ENCODE assay signal across 21 cellular contexts in genomic region chr2:30106543-30106942, GRCh38. TPM values are rescaled to one million over a fixed set of nuclear protein-coding genes. Genes with fewer than 3 reads are reported as not detected.
DNase-seq lines count a peak whose midpoint lies in the region; FAIRE-seq and TF ChIP-seq lines count a peak whose summit lies in the region.
"Had no signal": no experiment of that assay in that cellular context is flagged by ENCODE, and none has a peak within 500 bp of the region (broad histone marks: within the 10 kb centered on the region; RNA-seq: fewer than 3 reads in every experiment).

No MANE protein-coding gene starts in this region.

- H3K27ac ChIP-seq in mammary epithelial cell (ENCODE audit: insufficient read depth, low read depth, low read length) (no peak overlapping the region), breast epithelium (no peak overlapping the region), esophagus muscularis mucosa (replicated peaks in 1 of 4) (no peak overlapping the region), ascending aorta (no peak overlapping the region)
- H3K27ac ChIP-seq: epithelial cell of prostate, spleen, tibial artery had no signal

- intact Hi-C loops in mammary epithelial cell (cut with micrococcal nuclease), result no loop called here
- intact Hi-C loops in breast epithelium (cut with DNase I; ENCODE audit: low total_unique reads), result no loop called here
- intact Hi-C loops in esophagus muscularis mucosa (cut with DNase I), result no loop called here
- intact Hi-C loops in ascending aorta (cut with DNase I), result no loop called here

- H3K9me3 ChIP-seq in mammary epithelial cell (replicated peaks; ENCODE audit: insufficient read depth, low read length) (no peaks in the 10 kb centered on the region), breast epithelium (no peaks in the 10 kb centered on the region), esophagus muscularis mucosa (no peaks in the 10 kb centered on the region), ascending aorta (no peaks in the 10 kb centered on the region)
- H3K9me3 ChIP-seq: spleen, tibial artery had no signal

- dilution Hi-C loops in mammary epithelial cell (cut with HindIII; ENCODE audit: low sequenced_read_pairs), result no loop called here

- no peak overlapping the region for H3K9ac ChIP-seq in mammary epithelial cell (ENCODE audit: insufficient read depth, low read length)

- in situ Hi-C loops in mammary epithelial cell (cut with MboI; ENCODE audit: low sequenced_read_pairs in 2 of 2), result no loop called here

- H3K36me3 ChIP-seq in mammary epithelial cell (ENCODE audit: insufficient read depth, low read length), result no peaks in the 10 kb centered on the region
- H3K36me3 ChIP-seq in breast epithelium, result no peaks in the 10 kb centered on the region
- H3K36me3 ChIP-seq in esophagus muscularis mucosa, result no peaks in the 10 kb centered on the region
- no peaks in the 10 kb centered on the region for H3K36me3 ChIP-seq in ascending aorta
- H3K36me3 ChIP-seq: spleen, tibial artery had no signal

- H3K4me1 ChIP-seq in mammary epithelial cell (ENCODE audit: insufficient read depth, low read length) (peaks cover 8% of the 10 kb centered on the region), breast epithelium (no peaks in the 10 kb centered on the region), esophagus muscularis mucosa (no peaks in the 10 kb centered on the region), ascending aorta (no peaks in the 10 kb centered on the region)
- H3K4me1 ChIP-seq: spleen, tibial artery had no signal

- H4K20me1 ChIP-seq in mammary epithelial cell (ENCODE audit: insufficient read depth, low read length), result no peaks in the 10 kb centered on the region

- TF ChIP-seq POLR2A in breast epithelium (IDR thresholded peaks at IDR 0.05) (no peak), esophagus muscularis mucosa (IDR thresholded peaks at IDR 0.05; ENCODE audit: low read depth) (no peak)

- WGBS in mammary epithelial cell (ENCODE audit: low coverage, missing lambda C conversion rate), result 55% methylated on average over 6 of the region's 9 CpGs
- WGBS in esophagus muscularis mucosa, result 82% methylated on average over 9 of the region's 9 CpGs

- H3K4me2 ChIP-seq in mammary epithelial cell (ENCODE audit: insufficient read depth, low read depth, low read length), result no peak overlapping the region

- BruUV-seq in mammary epithelial cell (replicated peaks; lab: Mats Ljungman, UMichigan), result no TSS peak

- TF ChIP-seq EP300 in esophagus muscularis mucosa (IDR thresholded peaks at IDR 0.05), result no peak

- peak; percentile 96 for FAIRE-seq in urothelium cell line (lab: Jason Lieb, UNC)
- FAIRE-seq: islet of Langerhans, TTC549 had no signal

- H3K79me2 ChIP-seq in mammary epithelial cell (ENCODE audit: insufficient read depth, low read length), result no peaks in the 10 kb centered on the region

- no peaks in the 10 kb centered on the region for H3K27me3 ChIP-seq in mammary epithelial cell (ENCODE audit: insufficient read depth, low read length)
- H3K27me3 ChIP-seq in breast epithelium, result no peaks in the 10 kb centered on the region
- peaks cover 0 to 20% (median 0%) of the 10 kb centered on the region in 4 donors for H3K27me3 ChIP-seq in esophagus muscularis mucosa
- H3K27me3 ChIP-seq in ascending aorta, result no peaks in the 10 kb centered on the region

- CTCF ChIA-PET in mammary epithelial cell (lab: Charles Lee; ENCODE audit: low non-redundant PET), result no interaction called here

- TF ChIP-seq CTCF in mammary epithelial cell (conservative IDR thresholded peaks at IDR 0.05 in 1 of 2, IDR thresholded peaks at IDR 0.05 in 1 of 2; ENCODE audit: extremely low read depth in 1 of 2, insufficient read depth in 1 of 2, low read depth in 1 of 2, low read length in 2 of 2), result no peak
- TF ChIP-seq CTCF in breast epithelium (IDR thresholded peaks at IDR 0.05), result no peak
- no peak for TF ChIP-seq CTCF in esophagus muscularis mucosa (IDR thresholded peaks at IDR 0.05)
- no peak for TF ChIP-seq CTCF in ascending aorta (IDR thresholded peaks at IDR 0.05)

- no peak overlapping the region for H2AFZ ChIP-seq in mammary epithelial cell (ENCODE audit: low read depth, low read length)

- H3K4me3 ChIP-seq in mammary epithelial cell (replicated peaks in 1 of 3; ENCODE audit: insufficient read depth in 1 of 3, low read depth in 2 of 3, low read length in 3 of 3), result no peak overlapping the region
- H3K4me3 ChIP-seq in breast epithelium, result no peak overlapping the region
- H3K4me3 ChIP-seq in esophagus muscularis mucosa, result no peak overlapping the region
- H3K4me3 ChIP-seq in ascending aorta, result no peak overlapping the region
- H3K4me3 ChIP-seq: spleen, tibial artery had no signal

- DNase-seq in mammary epithelial cell (peak; percentile 5), breast epithelium (ENCODE audit: low spot score in 2 of 2) (no peak), NCI-H226 (peak; percentile 74), esophagus muscularis mucosa (ENCODE audit: extremely low spot score) (peak; percentile 47), urothelium cell line (ENCODE audit: low spot score) (peak; percentile 65), NCI-H82 (lab: John Stamatoyannopoulos, UW) (no peak), ascending aorta (ENCODE audit: low spot score in 2 of 2) (no peak)
- DNase-seq in stimulated activated naive CD4-positive, alpha-beta T cell (lab: John Stamatoyannopoulos, UW), result no peak
- DNase-seq: 8988T; activated CD4-positive, alpha-beta T cell treated with anti-CD3 and anti-CD28 coated beads, Interleukin-2, amount 10 ng/mL, durations not matched to agents 7 days and 5 days; activated naive CD4-positive, alpha-beta T cell; activated T-cell treated with anti-CD3 and anti-CD28 coated beads for 4 hours; dermis blood vessel endothelial cell; DMS79 treated with DMSO at 0.1 percent for 48 hours; NCI-H2107; NCI-H524 treated with DMSO at 0.1 percent for 48 hours; spleen; tibial artery had no signal

RNA-seq across cellular contexts. Expression of gene YPEL5, which starts 40.3 kb away (rescaled TPM):
- 100 to 1,000 TPM in 1 of 2 donors, 10 to 100 TPM in 1; 62.9 to 109 TPM for total RNA-seq in mammary epithelial cell
- 30.4 TPM for polyA plus RNA-seq in mammary epithelial cell
- polyA minus RNA-seq in mammary epithelial cell, result 35.3 TPM
- 100 to 1,000 TPM in 2 of 3 donors, 10 to 100 TPM in 1; 90.8 to 161 (median 104) TPM for total RNA-seq in breast epithelium
- 100 to 1,000 TPM in 3 of 4 donors, 10 to 100 TPM in 1; 96.0 to 148 (median 109) TPM for total RNA-seq in esophagus muscularis mucosa
- total RNA-seq in ascending aorta, result 14.2 TPM

Comparison
In these comparisons a context has a peak if more than half of its experiments do, and no peak if none do; other contexts are left out.
1. DNase-seq: peak in mammary epithelial cell (single experiment), NCI-H226 (single experiment), esophagus muscularis mucosa (single experiment) and urothelium cell line (single experiment); none in breast epithelium (0 of 2), NCI-H82 (single experiment), stimulated activated naive CD4-positive, alpha-beta T cell (0 of 6) and ascending aorta (0 of 2).